Comparison of ENCODE assay signal across 8 cellular contexts in the genomic region with DNA sequence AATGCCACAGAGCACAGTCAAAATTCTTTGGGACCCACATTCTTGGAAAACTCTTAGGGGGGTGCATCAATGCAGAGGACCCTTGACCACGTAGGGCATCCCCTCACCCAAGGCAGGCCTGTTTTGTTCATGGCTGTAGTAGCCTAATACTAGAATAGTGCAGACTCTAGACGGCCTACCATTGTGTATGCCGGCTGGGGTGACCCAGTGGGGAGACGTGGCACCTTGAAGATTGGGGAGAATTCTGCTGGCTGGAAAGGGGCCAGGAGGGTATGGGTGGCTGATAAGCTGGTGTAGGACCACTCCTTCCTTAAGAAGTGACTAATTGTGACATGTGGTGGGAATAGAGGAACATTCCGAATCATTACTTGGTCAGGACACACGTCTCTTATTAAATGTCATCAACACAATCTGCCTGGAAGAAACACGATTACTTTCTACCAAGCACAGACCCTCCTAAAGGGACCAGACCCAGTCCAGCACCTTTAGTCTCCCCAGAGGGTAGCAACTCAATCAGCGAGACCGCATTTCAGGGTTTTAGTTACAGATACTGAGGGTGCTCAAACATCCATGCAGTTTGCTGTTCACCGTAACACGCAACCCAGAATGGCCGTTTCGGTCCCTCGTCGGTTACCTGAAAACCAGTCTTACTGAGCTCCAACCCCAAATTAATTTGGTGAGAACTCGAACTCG. TPM values are rescaled to one million over a fixed set of nuclear protein-coding genes. Genes with fewer than 3 reads are reported as not detected.
DNase-seq lines count a peak whose midpoint lies in the region; ATAC-seq and TF ChIP-seq lines count a peak whose summit lies in the region.

No MANE protein-coding gene starts in this region.

- H3K4me3 ChIP-seq in SK-N-SH (ENCODE audit: low read depth in 2 of 2, low read length in 1 of 2) (peak overlapping the region; percentile 81 to 85), iPS-18c (ENCODE audit: insufficient read depth, low read depth, low read length) (peak overlapping the region; percentile 76), stomach smooth muscle (ENCODE audit: low read length in 2 of 2) (peak overlapping the region; percentile 50 to 84)

- intact Hi-C loops in activated T-helper 1 cell treated with anti-CD3 and anti-CD28 coated beads, Interleukin-12 subunit alpha, Interleukin-12 subunit beta, Interleukin-2, Interleukin-4 antibody, amounts not matched to agents 30 ng/mL and 10 ng/mL and 1 ng/mL, durations not matched to agents 14 hours and 24 hours and 36 hours (cut with micrococcal nuclease) = loop anchor here (5.0 to 10.0 kb wide), 2 partner anchors 333 to 420 kb away; partner anchors contain the start of genes FAN1 and MTMR10

- peak overlapping the region; percentile 94 for H3K27ac Mint-ChIP-seq in activated T-helper 1 cell treated with anti-CD3 and anti-CD28 coated beads, Interleukin-12 subunit alpha, Interleukin-12 subunit beta, Interleukin-2, Interleukin-4 antibody, amounts not matched to agents 30 ng/mL and 10 ng/mL and 1 ng/mL, durations not matched to agents 14 hours and 24 hours and 36 hours

- H3K4me1 ChIP-seq in SK-N-SH (ENCODE audit: control insufficient read depth in 1 of 2, insufficient read depth in 2 of 2, low read depth in 1 of 2, low read length in 1 of 2) (peaks cover 5 to 20% of the 10 kb centered on the region in 2 experiments; a peak in 2 of 4 replicates), stomach smooth muscle (ENCODE audit: control insufficient read depth, insufficient read depth, low read length) (peaks cover 22% of the 10 kb centered on the region)

- TF ChIP-seq EP300 in SK-N-SH (IDR thresholded peaks at IDR 0.05; ENCODE audit: borderline replicate concordance in 1 of 2, low read depth in 1 of 2, low read length in 1 of 2) = no peak

- no peak for TF ChIP-seq RAD21 in SK-N-SH (IDR thresholded peaks at IDR 0.05; ENCODE audit: low read length)

- CTCF ChIA-PET in SK-N-SH (lab: Yijun Ruan, JAX) = interaction anchor here (0.8 to 5.0 kb wide), 10 partner anchors 22 to 164 kb away, joined by 3 to 21 read pairs (median 5); no protein-coding TSS in a partner anchor

- no peaks in the 10 kb centered on the region for H3K9me2 ChIP-seq in SK-N-SH

- H2AFZ ChIP-seq in SK-N-SH (ENCODE audit: low read depth) = peak overlapping the region; percentile 88; the same call in 1 of the 2 replicates

- H3K27me3 Mint-ChIP-seq in activated T-helper 1 cell treated with anti-CD3 and anti-CD28 coated beads, Interleukin-12 subunit alpha, Interleukin-12 subunit beta, Interleukin-2, Interleukin-4 antibody, amounts not matched to agents 30 ng/mL and 10 ng/mL and 1 ng/mL, durations not matched to agents 14 hours and 24 hours and 36 hours (ENCODE audit: insufficient read depth) = no peaks in the 10 kb centered on the region

- H3K36me3 Mint-ChIP-seq in activated T-helper 1 cell treated with anti-CD3 and anti-CD28 coated beads, Interleukin-12 subunit alpha, Interleukin-12 subunit beta, Interleukin-2, Interleukin-4 antibody, amounts not matched to agents 30 ng/mL and 10 ng/mL and 1 ng/mL, durations not matched to agents 14 hours and 24 hours and 36 hours (ENCODE audit: low read depth) = peaks cover 23% of the 10 kb centered on the region

- H3K4me3 Mint-ChIP-seq in activated T-helper 1 cell treated with anti-CD3 and anti-CD28 coated beads, Interleukin-12 subunit alpha, Interleukin-12 subunit beta, Interleukin-2, Interleukin-4 antibody, amounts not matched to agents 30 ng/mL and 10 ng/mL and 1 ng/mL, durations not matched to agents 14 hours and 24 hours and 36 hours = peak overlapping the region; percentile 94

- 85% methylated on average over 14 of the region's 17 CpGs for WGBS in SK-N-SH (ENCODE audit: low lambda C conversion rate)

- no peaks in the 10 kb centered on the region for H3K9me3 ChIP-seq in SK-N-SH
- H3K9me3 ChIP-seq in iPS-18c (ENCODE audit: control insufficient read depth, insufficient read depth, low read length) = peaks cover 2% of the 10 kb centered on the region
- peaks cover 0 to 4% of the 10 kb centered on the region in 2 donors for H3K9me3 ChIP-seq in stomach smooth muscle (ENCODE audit: control insufficient read depth in 2 of 2, low read length in 2 of 2)

- H3K4me2 ChIP-seq in SK-N-SH = peak overlapping the region; percentile 98

- H3K27me3 ChIP-seq in SK-N-SH (ENCODE audit: insufficient read depth) (no peaks in the 10 kb centered on the region), stomach smooth muscle (ENCODE audit: control insufficient read depth in 1 of 2, insufficient read depth in 2 of 2, low read length in 2 of 2) (no peaks in the 10 kb centered on the region)

- peaks cover 7% of the 10 kb centered on the region for H3K9me3 Mint-ChIP-seq in activated T-helper 1 cell treated with anti-CD3 and anti-CD28 coated beads, Interleukin-12 subunit alpha, Interleukin-12 subunit beta, Interleukin-2, Interleukin-4 antibody, amounts not matched to agents 30 ng/mL and 10 ng/mL and 1 ng/mL, durations not matched to agents 14 hours and 24 hours and 36 hours

- H3K36me3 ChIP-seq in SK-N-SH (replicated peaks in 1 of 2; ENCODE audit: control insufficient read depth in 1 of 2, insufficient read depth in 2 of 2, low read length in 1 of 2) = no peaks in the 10 kb centered on the region
- no peaks in the 10 kb centered on the region for H3K36me3 ChIP-seq in stomach smooth muscle (ENCODE audit: control insufficient read depth in 2 of 2, insufficient read depth in 2 of 2, low read length in 2 of 2)

- H3K4me1 Mint-ChIP-seq in activated T-helper 1 cell treated with anti-CD3 and anti-CD28 coated beads, Interleukin-12 subunit alpha, Interleukin-12 subunit beta, Interleukin-2, Interleukin-4 antibody, amounts not matched to agents 30 ng/mL and 10 ng/mL and 1 ng/mL, durations not matched to agents 14 hours and 24 hours and 36 hours (ENCODE audit: low read depth) = peaks cover 57% of the 10 kb centered on the region

- TF ChIP-seq CTCF in SK-N-SH (IDR thresholded peaks at IDR 0.05) = no peak

- DNase-seq in SK-N-SH (no peak), NCI-H1930 (lab: John Stamatoyannopoulos, UW) (no peak)
- no peak for DNase-seq in activated T-helper 1 cell treated with anti-CD3 and anti-CD28 coated beads, Interleukin-12 subunit alpha, Interleukin-12 subunit beta, Interleukin-2, Interleukin-4 antibody, amounts not matched to agents 30 ng/mL and 10 ng/mL and 1 ng/mL, durations not matched to agents 14 hours and 24 hours and 36 hours (ENCODE audit: low spot score)
- no peak for DNase-seq in stimulated activated CD4-positive, alpha-beta T cell treated with anti-CD3 and anti-CD28 coated beads, Interleukin-12 subunit alpha, Interleukin-12 subunit beta, amount 100 ng/mL, for 4 hours

- H3K27ac ChIP-seq in SK-N-SH (ENCODE audit: low read depth in 2 of 2, low read length in 1 of 2) = peak overlapping the region; percentile 82 to 94; a peak in 3 of 4 replicates
- peak overlapping the region; percentile 92 for H3K27ac ChIP-seq in stomach smooth muscle (ENCODE audit: low read length)

- POLR2A ChIA-PET in SK-N-SH (lab: Yijun Ruan, JAX) = interaction anchor here (1.9 to 2.5 kb wide), 4 partner anchors 17 to 110 kb away, joined by 8 to 17 read pairs (median 10); no protein-coding TSS in a partner anchor

- peaks cover 26% of the 10 kb centered on the region for H3K79me2 ChIP-seq in SK-N-SH (ENCODE audit: insufficient read depth)

- ATAC-seq in SK-N-SH treated with all-trans-retinoic acid at 6 μM for 48 hours = no peak
- no peak for ATAC-seq in HG03159 (IDR thresholded peaks at IDR 0.05; ENCODE audit: unreplicated experiment)

- peaks cover 5% of the 10 kb centered on the region for H3F3A ChIP-seq in SK-N-SH (replicated peaks; ENCODE audit: insufficient read depth)

- H4K20me1 ChIP-seq in SK-N-SH (ENCODE audit: insufficient read depth) = peaks cover 11% of the 10 kb centered on the region; the same call in 1 of the 2 replicates

- H3K9ac ChIP-seq in SK-N-SH = peak overlapping the region; percentile 93
- peak overlapping the region; percentile 70 to 78 for H3K9ac ChIP-seq in stomach smooth muscle (ENCODE audit: low read length in 2 of 2)

TF ChIP-seq in SK-N-SH, 30 proteins besides CTCF, POLR2A, EP300 and RAD21 (continues in another document):
- TF ChIP-seq, protein P1, sequence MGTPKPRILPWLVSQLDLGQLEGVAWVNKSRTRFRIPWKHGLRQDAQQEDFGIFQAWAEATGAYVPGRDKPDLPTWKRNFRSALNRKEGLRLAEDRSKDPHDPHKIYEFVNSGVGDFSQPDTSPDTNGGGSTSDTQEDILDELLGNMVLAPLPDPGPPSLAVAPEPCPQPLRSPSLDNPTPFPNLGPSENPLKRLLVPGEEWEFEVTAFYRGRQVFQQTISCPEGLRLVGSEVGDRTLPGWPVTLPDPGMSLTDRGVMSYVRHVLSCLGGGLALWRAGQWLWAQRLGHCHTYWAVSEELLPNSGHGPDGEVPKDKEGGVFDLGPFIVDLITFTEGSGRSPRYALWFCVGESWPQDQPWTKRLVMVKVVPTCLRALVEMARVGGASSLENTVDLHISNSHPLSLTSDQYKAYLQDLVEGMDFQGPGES (IDR thresholded peaks at IDR 0.05; ENCODE audit: low read depth, low read length) = no peak

TF ChIP-seq in SK-N-SH treated with all-trans-retinoic acid at 6 μM for 48 hours, 23 proteins besides CTCF, POLR2A, EP300 and RAD21 (continues in another document):
- TF ChIP-seq POU6F1 (CRISPR knock-in tag; IDR thresholded peaks at IDR 0.05; ENCODE audit: borderline replicate concordance, low read depth) = no peak

RNA-seq across cellular contexts. Expression of gene KLF13, which starts 1.8 kb away (rescaled TPM):
- 7.1 and 8.6 TPM in 2 replicates for polyA plus RNA-seq in SK-N-SH (2012; rRNA removed)
- 9.4 and 11.1 TPM in 2 replicates for polyA plus RNA-seq in SK-N-SH (2012; cell fraction: cytosol; rRNA removed)
- 7.4 and 9.3 TPM in 2 replicates for polyA plus RNA-seq in SK-N-SH (2012; cell fraction: nucleus; rRNA removed)
- total RNA-seq in activated T-helper 1 cell treated with anti-CD3 and anti-CD28 coated beads, Interleukin-12 subunit alpha, Interleukin-12 subunit beta, Interleukin-2, Interleukin-4 antibody, amounts not matched to agents 30 ng/mL and 10 ng/mL and 1 ng/mL, durations not matched to agents 14 hours and 24 hours and 36 hours = 129 and 137 TPM in 2 replicates
